ENCODE assay signal across 8 cellular contexts in the genomic region with DNA sequence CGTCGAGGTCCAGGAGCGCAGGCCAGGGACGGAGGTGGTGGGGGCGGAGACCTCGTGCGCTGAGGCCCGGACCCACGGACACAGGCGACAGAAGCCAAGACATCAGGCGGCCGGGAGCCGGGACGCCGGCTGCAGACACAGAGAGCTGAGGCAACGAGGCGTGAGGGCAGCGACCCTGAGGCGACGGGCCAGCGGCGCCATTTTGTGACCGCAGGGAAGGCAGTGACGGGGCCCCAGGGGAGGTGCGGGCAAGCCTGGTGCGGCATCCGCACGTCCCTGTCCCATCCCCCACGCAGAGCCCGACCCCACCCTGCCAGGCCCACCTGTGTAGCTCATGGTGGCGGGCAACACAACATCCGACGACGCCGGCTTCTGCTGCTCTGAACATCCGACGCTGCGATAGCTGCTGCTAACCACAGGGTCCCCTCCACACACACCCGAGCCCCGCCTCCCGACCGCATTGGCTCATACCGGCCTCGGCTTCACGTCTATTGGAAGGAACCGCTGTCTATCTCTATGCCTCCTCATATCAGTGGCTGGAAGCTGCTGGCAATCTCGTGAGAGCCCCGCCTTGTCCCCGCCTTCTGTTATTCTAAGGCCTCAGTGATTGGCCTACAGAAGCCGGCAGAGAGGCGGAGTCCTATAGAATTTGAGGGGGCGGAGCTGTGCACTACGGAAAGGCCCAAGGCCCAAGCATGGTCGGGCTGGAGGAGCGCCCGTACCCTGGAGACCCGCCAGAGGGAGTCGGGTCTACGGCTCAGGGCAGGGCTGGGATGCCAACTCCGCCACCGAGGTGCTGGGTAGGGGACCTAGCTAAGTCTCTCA. TPM values are rescaled to one million over a fixed set of nuclear protein-coding genes. Genes with fewer than 3 reads are reported as not detected.
DNase-seq lines count a peak whose midpoint lies in the region; ATAC-seq, FAIRE-seq and TF ChIP-seq lines count a peak whose summit lies in the region.

A gene with protein sequence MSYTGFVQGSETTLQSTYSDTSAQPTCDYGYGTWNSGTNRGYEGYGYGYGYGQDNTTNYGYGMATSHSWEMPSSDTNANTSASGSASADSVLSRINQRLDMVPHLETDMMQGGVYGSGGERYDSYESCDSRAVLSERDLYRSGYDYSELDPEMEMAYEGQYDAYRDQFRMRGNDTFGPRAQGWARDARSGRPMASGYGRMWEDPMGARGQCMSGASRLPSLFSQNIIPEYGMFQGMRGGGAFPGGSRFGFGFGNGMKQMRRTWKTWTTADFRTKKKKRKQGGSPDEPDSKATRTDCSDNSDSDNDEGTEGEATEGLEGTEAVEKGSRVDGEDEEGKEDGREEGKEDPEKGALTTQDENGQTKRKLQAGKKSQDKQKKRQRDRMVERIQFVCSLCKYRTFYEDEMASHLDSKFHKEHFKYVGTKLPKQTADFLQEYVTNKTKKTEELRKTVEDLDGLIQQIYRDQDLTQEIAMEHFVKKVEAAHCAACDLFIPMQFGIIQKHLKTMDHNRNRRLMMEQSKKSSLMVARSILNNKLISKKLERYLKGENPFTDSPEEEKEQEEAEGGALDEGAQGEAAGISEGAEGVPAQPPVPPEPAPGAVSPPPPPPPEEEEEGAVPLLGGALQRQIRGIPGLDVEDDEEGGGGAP (minus strand): TSS at position 401 of the 825 bp plus-strand sequence. CDS start 65 bp downstream, at position 336.

- 0 to 1% (median 1%) methylated on average over 57 to 61 of the region's 61 CpGs for WGBS in adipose tissue, 3 donors
- WGBS in tibial nerve, 2 donors, result 0% methylated on average over 51 to 57 of the region's 61 CpGs

- FAIRE-seq in GM12891 (lab: Jason Lieb, UNC), result peak; percentile 97

- ATAC-seq in HG02840 (IDR thresholded peaks at IDR 0.05; ENCODE audit: low FRiP score, unreplicated experiment) (peak; percentile 93), T-cell (replicated peaks in 1 of 4) (peak; percentile 92 to 94 (median 94))

- H3K27me3 Mint-ChIP-seq in T-cell, result no peaks in the 10 kb centered on the region

- TF ChIP-seq POLR2A in GM12891 (IDR thresholded peaks at IDR 0.05; ENCODE audit: low read depth, low read length) (peak; percentile 95), tibial nerve (IDR thresholded peaks at IDR 0.05) (peak; percentile 61 to 85)

- H3K36me3 ChIP-seq in cardiac muscle cell (peaks cover 10% of the 10 kb centered on the region), parathyroid adenoma (ENCODE audit: control insufficient read depth, insufficient read depth, low read length) (no peaks in the 10 kb centered on the region), tibial nerve (peaks cover 2 to 37% (median 7%) of the 10 kb centered on the region in 3 donors)

- no peaks in the 10 kb centered on the region for H3K9me3 Mint-ChIP-seq in T-cell

- no peaks in the 10 kb centered on the region for H3K27me3 ChIP-seq in cardiac muscle cell
- H3K27me3 ChIP-seq in parathyroid adenoma (ENCODE audit: control insufficient read depth, insufficient read depth, low read length), result no peaks in the 10 kb centered on the region
- H3K27me3 ChIP-seq in tibial nerve, result no peaks in the 10 kb centered on the region

- H3K4me1 Mint-ChIP-seq in T-cell, result peaks cover 46 to 48% (median 46%) of the 10 kb centered on the region in 3 donors

- H3K9ac ChIP-seq in parathyroid adenoma, result peak within 1 kb of the TSS; percentile 79

- H3K79me2 ChIP-seq in parathyroid adenoma, result peaks cover 40% of the 10 kb centered on the region

- TF ChIP-seq EP300 in tibial nerve (IDR thresholded peaks at IDR 0.05), result peak; percentile 32 to 93

- POLR2A ChIA-PET in T-cell (lab: Charles Lee), result interaction anchor here (0.5 to 1.8 kb wide), 18 partner anchors 9 to 681 kb away, joined by 3 to 13 read pairs (median 4); no protein-coding TSS in a partner anchor

- peak within 1 kb of the TSS; percentile 95 to 98 for H3K27ac Mint-ChIP-seq in T-cell

- CTCF ChIA-PET in T-cell (lab: Charles Lee), result interaction anchor here (0.5 to 3.1 kb wide), 26 partner anchors 9 to 766 kb away, joined by 3 to 113 read pairs (median 4); a partner anchor contains a TSS

- peak within 1 kb of the TSS; percentile 77 for H2AFZ ChIP-seq in parathyroid adenoma

- no peaks in the 10 kb centered on the region for H3K9me3 ChIP-seq in cardiac muscle cell (ENCODE audit: low read depth)
- H3K9me3 ChIP-seq in parathyroid adenoma (ENCODE audit: control insufficient read depth, low read length), result no peaks in the 10 kb centered on the region
- peaks cover 0 to 6% (median 0%) of the 10 kb centered on the region in 4 donors for H3K9me3 ChIP-seq in tibial nerve

- peak within 1 kb of the TSS; percentile 82 for H3K4me2 ChIP-seq in parathyroid adenoma (ENCODE audit: low read length)

- H3K4me3 Mint-ChIP-seq in T-cell, result peak within 1 kb of the TSS; percentile 90 to 99 (median 97)

- H3K4me1 ChIP-seq in cardiac muscle cell (ENCODE audit: low read depth) (peaks cover 20% of the 10 kb centered on the region), parathyroid adenoma (peaks cover 13% of the 10 kb centered on the region), tibial nerve (peaks cover 0 to 52% (median 24%) of the 10 kb centered on the region in 4 donors)

- TF ChIP-seq CTCF in cardiac muscle cell (IDR thresholded peaks at IDR 0.05; ENCODE audit: low read depth, low read length) (peak; percentile 61), parathyroid adenoma (IDR thresholded peaks at IDR 0.05) (peak; percentile 85), tibial nerve (IDR thresholded peaks at IDR 0.05) (peak; percentile 42 to 81 (median 59))

- H3K4me3 ChIP-seq in cardiac muscle cell (peak within 1 kb of the TSS; percentile 96), parathyroid adenoma (ENCODE audit: low read depth, low read length) (peak within 1 kb of the TSS; percentile 95), tibial nerve (peak within 1 kb of the TSS; percentile 81 to 99 (median 94))

- H3K36me3 Mint-ChIP-seq in T-cell, result peaks cover 24% of the 10 kb centered on the region

- H3K27ac ChIP-seq in adipose tissue (ENCODE audit: low read depth, low read length) (no peak within 1 kb of the TSS), cardiac muscle cell (peak within 1 kb of the TSS; percentile 95), parathyroid adenoma (peak within 1 kb of the TSS; percentile 80), tibial nerve (peak within 1 kb of the TSS; percentile 62 to 93 (median 90))

- DNase-seq in GM12891 (ENCODE audit: insufficient read length, low spot score) (peak; percentile 99), NCI-H1436 treated with DMSO at 0.1 percent for 48 hours (lab: John Stamatoyannopoulos, UW) (peak; percentile 99), T-cell (peak; percentile 91 to 100 (median 99)), cardiac muscle cell (ENCODE audit: low read depth in 1 of 2, low spot score in 1 of 2) (peak; percentile 99 to 100), tibial nerve (ENCODE audit: low spot score in 2 of 2) (peak; percentile 99 to 100)

TF ChIP-seq in GM12891, 5 proteins besides CTCF, POLR2A, EP300 and RAD21:
- TF ChIP-seq PAX5 (IDR thresholded peaks at IDR 0.05; ENCODE audit: insufficient read depth, low read length, severe bottlenecking), result no peak
- TF ChIP-seq TAF1 (IDR thresholded peaks at IDR 0.05; ENCODE audit: low read depth, low read length), result peak; percentile 85
- TF ChIP-seq SPI1 (IDR thresholded peaks at IDR 0.05; ENCODE audit: low read depth, low read length), result no peak
- TF ChIP-seq POU2F2 (IDR thresholded peaks at IDR 0.05; ENCODE audit: low read depth, low read length), result no peak
- peak; percentile 94 for TF ChIP-seq POLR2AphosphoS5 (IDR thresholded peaks at IDR 0.05; ENCODE audit: low read depth, low read length)

RNA-seq across cellular contexts. Expression of the gene that starts here (rescaled TPM):
- 37.3 TPM for polyA plus RNA-seq in GM12891 (2012; ENCODE audit: low read depth, missing spikeins)
- total RNA-seq in T-cell, result 100 to 1,000 TPM; 134 to 198 (median 184) TPM
- 10 to 100 TPM; 40.5 to 79.6 (median 49.9) TPM for polyA plus RNA-seq in adipose tissue
- 207 and 410 TPM in 2 replicates for total RNA-seq in cardiac muscle cell
- polyA plus RNA-seq in cardiac muscle cell, result 235 and 328 TPM in 2 replicates
- 100 to 1,000 TPM; 170 to 248 (median 183) TPM for total RNA-seq in tibial nerve
